ENCODE assay signal across 23 cellular contexts in genomic region chr15:84811151-84811550, GRCh38. TPM values are rescaled to one million over a fixed set of nuclear protein-coding genes. Genes with fewer than 3 reads are reported as not detected.
DNase-seq lines count a peak whose midpoint lies in the region; ATAC-seq and TF ChIP-seq lines count a peak whose summit lies in the region.
"Had no signal": no experiment of that assay in that cellular context is flagged by ENCODE, and none has a peak within 500 bp of the region (broad histone marks: within the 10 kb centered on the region; RNA-seq: fewer than 3 reads in every experiment).

No MANE protein-coding gene starts in this region.

- H3K4me3 ChIP-seq in right cardiac atrium (ENCODE audit: low read length) (no peak overlapping the region), upper lobe of right lung (no peak overlapping the region)
- H3K4me3 ChIP-seq: Peyer's patch, SJCRH30 had no signal

- CTCF ChIA-PET in activated CD8-positive, alpha-beta memory T cell treated with anti-CD3 and anti-CD28 coated beads, Interleukin-2, amount 10 ng/mL, durations not matched to agents 7 days and 5 days (lab: Charles Lee), result no interaction called here

- no peaks in the 10 kb centered on the region for H3K36me3 ChIP-seq in upper lobe of right lung
- H3K36me3 ChIP-seq: Peyer's patch, SJCRH30 had no signal

- peaks cover 2% of the 10 kb centered on the region for H3K36me3 Mint-ChIP-seq in activated CD8-positive, alpha-beta memory T cell treated with anti-CD3 and anti-CD28 coated beads, Interleukin-2, amount 10 ng/mL, durations not matched to agents 7 days and 5 days
- H3K36me3 Mint-ChIP-seq in glutamatergic neuron (ENCODE audit: unreplicated experiment), result no peaks in the 10 kb centered on the region

- H3K27me3 Mint-ChIP-seq in activated CD8-positive, alpha-beta memory T cell treated with anti-CD3 and anti-CD28 coated beads, Interleukin-2, amount 10 ng/mL, durations not matched to agents 7 days and 5 days, result peaks cover 4% of the 10 kb centered on the region
- peaks cover 13% of the 10 kb centered on the region for H3K27me3 Mint-ChIP-seq in glutamatergic neuron (ENCODE audit: unreplicated experiment)

- H3K27ac Mint-ChIP-seq in activated CD8-positive, alpha-beta memory T cell treated with anti-CD3 and anti-CD28 coated beads, Interleukin-2, amount 10 ng/mL, durations not matched to agents 7 days and 5 days, result no peak overlapping the region
- H3K27ac Mint-ChIP-seq in glutamatergic neuron (ENCODE audit: unreplicated experiment), result peak overlapping the region; percentile 88
- H3K27ac Mint-ChIP-seq: CD8-positive, alpha-beta T cell had no signal

- WGBS in right cardiac atrium, result 78% methylated on average over 4 of the region's 4 CpGs

- H3K27me3 ChIP-seq in right cardiac atrium (ENCODE audit: control insufficient read depth, insufficient read depth), result no peaks in the 10 kb centered on the region
- H3K27me3 ChIP-seq in upper lobe of right lung, result no peaks in the 10 kb centered on the region
- H3K27me3 ChIP-seq: Peyer's patch, SJCRH30 had no signal

- H3K9me3 ChIP-seq in right cardiac atrium (ENCODE audit: control insufficient read depth, low read length) (no peaks in the 10 kb centered on the region), upper lobe of right lung (no peaks in the 10 kb centered on the region)
- H3K9me3 ChIP-seq: Peyer's patch, SJCRH30 had no signal

- no peak overlapping the region for H3K27ac ChIP-seq in right cardiac atrium (ENCODE audit: low read length)
- H3K27ac ChIP-seq in upper lobe of right lung, result no peak overlapping the region
- H3K27ac ChIP-seq: Peyer's patch had no signal

- ATAC-seq in activated CD8-positive, alpha-beta memory T cell treated with anti-CD3 and anti-CD28 coated beads, Interleukin-2, amount 10 ng/mL, durations not matched to agents 7 days and 5 days, result no peak
- ATAC-seq in right cardiac atrium (peak; percentile 16 to 24), upper lobe of right lung (no peak), HG02981 (IDR thresholded peaks at IDR 0.05; ENCODE audit: unreplicated experiment) (no peak), GM21576 (IDR thresholded peaks at IDR 0.05; ENCODE audit: unreplicated experiment) (no peak)
- ATAC-seq: CD8-positive, alpha-beta T cell had no signal

- intact Hi-C loops in right cardiac atrium (cut with DNase I) (loop anchor here in 3 of 4 donors (10.0 kb wide), 2 partner anchors 56 to 156 kb away; partner anchors contain the start of genes NMB (in 1 of the 3) and WDR73 (in 1 of the 3)), cardiac septum (cut with DNase I) (no loop called here), upper lobe of right lung (cut with DNase I) (no loop called here)

- DNase-seq in activated CD8-positive, alpha-beta memory T cell treated with anti-CD3 and anti-CD28 coated beads for 24 hours, result peak; percentile 47
- DNase-seq in activated CD8-positive, alpha-beta memory T cell treated with anti-CD3 and anti-CD28 coated beads, Interleukin-2, amount 10 ng/mL, durations not matched to agents 7 days and 5 days, result no peak
- DNase-seq in right cardiac atrium (no peak), cardiac septum (ENCODE audit: low spot score) (no peak), glutamatergic neuron (no peak), upper lobe of right lung (peak; percentile 26)
- DNase-seq: 8988T; AML-193; C1 segment of cervical spinal cord; CD8-positive, alpha-beta T cell; DMS153; GOT3; HCEC 1CT; NCI-H1105; NCI-H146; NCI-H2029 treated with DMSO at 0.1 percent for 48 hours; NCI-H226; NCI-H510A treated with DMSO at 0.1 percent for 48 hours; NCI-H748 treated with DMSO at 0.1 percent for 48 hours; Peyer's patch; SJCRH30 had no signal

- H3K9me3 Mint-ChIP-seq in activated CD8-positive, alpha-beta memory T cell treated with anti-CD3 and anti-CD28 coated beads, Interleukin-2, amount 10 ng/mL, durations not matched to agents 7 days and 5 days (ENCODE audit: low read depth), result no peaks in the 10 kb centered on the region
- H3K9me3 Mint-ChIP-seq in glutamatergic neuron (ENCODE audit: unreplicated experiment), result peaks cover 9% of the 10 kb centered on the region
- H3K9me3 Mint-ChIP-seq: CD8-positive, alpha-beta T cell had no signal

- H3K4me3 Mint-ChIP-seq in activated CD8-positive, alpha-beta memory T cell treated with anti-CD3 and anti-CD28 coated beads, Interleukin-2, amount 10 ng/mL, durations not matched to agents 7 days and 5 days, result no peak overlapping the region
- H3K4me3 Mint-ChIP-seq in glutamatergic neuron (ENCODE audit: unreplicated experiment), result no peak overlapping the region
- H3K4me3 Mint-ChIP-seq: CD8-positive, alpha-beta T cell had no signal

- H3K4me1 Mint-ChIP-seq in activated CD8-positive, alpha-beta memory T cell treated with anti-CD3 and anti-CD28 coated beads, Interleukin-2, amount 10 ng/mL, durations not matched to agents 7 days and 5 days, result no peaks in the 10 kb centered on the region
- H3K4me1 Mint-ChIP-seq in glutamatergic neuron (ENCODE audit: low read depth, unreplicated experiment), result peaks cover 26% of the 10 kb centered on the region

- H3K4me1 ChIP-seq in right cardiac atrium (ENCODE audit: control insufficient read depth, insufficient read depth, low read length) (peaks cover 5% of the 10 kb centered on the region), upper lobe of right lung (no peaks in the 10 kb centered on the region)
- H3K4me1 ChIP-seq: Peyer's patch had no signal

- TF ChIP-seq CTCF in glutamatergic neuron (IDR thresholded peaks at IDR 0.05; ENCODE audit: partially characterized antibody, unreplicated experiment) (no peak), upper lobe of right lung (IDR thresholded peaks at IDR 0.05) (no peak)

RNA-seq across cellular contexts. Expression of gene ALPK3, which starts 6.0 kb away (rescaled TPM):
- under 1 TPM; 0.23 to 0.35 TPM for total RNA-seq in activated CD8-positive, alpha-beta memory T cell treated with anti-CD3 and anti-CD28 coated beads, Interleukin-2, amount 10 ng/mL, durations not matched to agents 7 days and 5 days
- total RNA-seq in right cardiac atrium (10 to 100 TPM; 72.1 to 95.2 (median 78.6) TPM), cardiac septum (190 TPM), glutamatergic neuron (ENCODE audit: unreplicated experiment) (6.8 TPM), upper lobe of right lung (21.0 TPM)
- 65.8 TPM for polyA plus RNA-seq in right cardiac atrium

Comparison
In these comparisons a context has a peak if more than half of its experiments do, and no peak if none do; other contexts are left out.
1. DNase-seq: peak in activated CD8-positive, alpha-beta memory T cell treated with anti-CD3 and anti-CD28 coated beads for 24 hours (single experiment) and upper lobe of right lung (single experiment); none in activated CD8-positive, alpha-beta memory T cell treated with anti-CD3 and anti-CD28 coated beads, Interleukin-2, amount 10 ng/mL, durations not matched to agents 7 days and 5 days (single experiment), right cardiac atrium (0 of 3), cardiac septum (single experiment) and glutamatergic neuron (single experiment).
2. intact Hi-C loops: an anchor here in right cardiac atrium (10.0 kb wide); none called in cardiac septum and upper lobe of right lung.
3. ATAC-seq: peak in right cardiac atrium (2 of 2); none in activated CD8-positive, alpha-beta memory T cell treated with anti-CD3 and anti-CD28 coated beads, Interleukin-2, amount 10 ng/mL, durations not matched to agents 7 days and 5 days (single experiment), upper lobe of right lung (single experiment), HG02981 (single experiment) and GM21576 (single experiment).